12 cellular contexts compared by ENCODE assay signal in the genomic region with DNA sequence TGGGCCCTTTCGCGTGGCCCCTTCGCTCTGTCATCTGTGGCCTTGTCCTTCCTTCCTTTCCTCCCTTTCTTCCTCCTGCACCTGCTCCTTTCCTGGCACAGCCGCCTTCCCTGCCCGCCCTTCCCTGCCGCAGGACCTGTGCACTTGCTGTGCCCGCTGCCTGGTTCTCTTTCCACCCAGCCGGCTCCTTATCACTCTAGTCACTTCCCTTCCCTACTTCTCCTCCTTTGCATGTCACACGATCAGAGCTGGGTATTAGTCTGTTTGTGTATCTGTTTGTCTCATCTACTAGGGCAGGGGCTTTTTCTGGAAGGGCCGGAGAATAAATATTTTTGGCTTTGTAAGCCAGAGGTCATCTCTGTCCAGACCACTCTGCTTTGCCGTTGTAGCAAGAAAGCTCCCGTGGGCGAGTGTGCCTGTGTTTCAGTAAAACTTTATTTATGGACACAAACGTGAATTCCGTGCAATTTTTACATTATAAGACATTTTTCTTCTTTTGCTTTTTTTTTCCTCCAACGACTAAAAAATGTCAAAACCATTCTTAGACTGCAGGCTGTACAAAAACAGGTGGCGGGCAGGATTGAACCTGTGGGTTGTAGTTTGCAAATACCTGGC. TPM values are rescaled to one million over a fixed set of nuclear protein-coding genes. Genes with fewer than 3 reads are reported as not detected.
DNase-seq lines count a peak whose midpoint lies in the region; FAIRE-seq and TF ChIP-seq lines count a peak whose summit lies in the region.
"Had no signal": no experiment of that assay in that cellular context is flagged by ENCODE, and none has a peak within 500 bp of the region (broad histone marks: within the 10 kb centered on the region; RNA-seq: fewer than 3 reads in every experiment).

No MANE protein-coding gene starts in this region.

- no peak overlapping the region for H3K4me3 ChIP-seq in smooth muscle cell

- peaks cover 13% of the 10 kb centered on the region for H3K27me3 Mint-ChIP-seq in glutamatergic neuron (ENCODE audit: unreplicated experiment)
- no peaks in the 10 kb centered on the region for H3K27me3 Mint-ChIP-seq in activated CD4-positive, alpha-beta T cell treated with anti-CD3 and anti-CD28 coated beads, Interleukin-2, amount 10 ng/mL, durations not matched to agents 7 days and 5 days
- no peaks in the 10 kb centered on the region for H3K27me3 Mint-ChIP-seq in activated T-cell treated with anti-CD3 and anti-CD28 coated beads, Interleukin-2, amount 50 U/mL, for 24 hours

- peaks cover 16% of the 10 kb centered on the region for H3F3A ChIP-seq in smooth muscle cell (ENCODE audit: low read depth)

- no peak overlapping the region for H3K9ac ChIP-seq in smooth muscle cell (ENCODE audit: low read depth)

- no peak overlapping the region for H2AFZ ChIP-seq in smooth muscle cell (ENCODE audit: low read depth)

- CTCF ChIA-PET in RWPE1 (lab: Yijun Ruan, JAX), result no interaction called here
- CTCF ChIA-PET in activated CD4-positive, alpha-beta T cell treated with anti-CD3 and anti-CD28 coated beads, Interleukin-2, amount 10 ng/mL, durations not matched to agents 7 days and 5 days (lab: Charles Lee), result interaction anchor here (0.6 kb wide), 1 partner anchor 75 kb away, joined by 4 read pairs; no protein-coding TSS in a partner anchor

- H3K27ac ChIP-seq in RWPE1 (peak overlapping the region; percentile 91), smooth muscle cell (ENCODE audit: low read depth) (peak overlapping the region; percentile 63)

- peaks cover 34% of the 10 kb centered on the region for H3K4me1 ChIP-seq in smooth muscle cell (ENCODE audit: low read depth)

- peaks cover 100% of the 10 kb centered on the region for H4K20me1 ChIP-seq in smooth muscle cell (ENCODE audit: low read depth)

- H3K4me2 ChIP-seq in smooth muscle cell, result peak overlapping the region; percentile 31

- peaks cover 99% of the 10 kb centered on the region for H3K79me2 ChIP-seq in smooth muscle cell (ENCODE audit: low read depth)

- no peak for TF ChIP-seq CTCF in RWPE1 (conservative IDR thresholded peaks at IDR 0.05; ENCODE audit: low read depth)
- TF ChIP-seq CTCF in glutamatergic neuron (IDR thresholded peaks at IDR 0.05; ENCODE audit: partially characterized antibody, unreplicated experiment), result no peak
- no peak for TF ChIP-seq CTCF in smooth muscle cell (IDR thresholded peaks at IDR 0.05; ENCODE audit: borderline replicate concordance, insufficient read depth, poor library complexity, severe bottlenecking)

- H3K9me3 ChIP-seq in smooth muscle cell (replicated peaks; ENCODE audit: low read depth), result no peaks in the 10 kb centered on the region

- no peak for TF ChIP-seq POLR2A in GM12892 (IDR thresholded peaks at IDR 0.05; ENCODE audit: low read depth, low read length)

- no peaks in the 10 kb centered on the region for H3K36me3 ChIP-seq in smooth muscle cell (ENCODE audit: low read depth)

- peak; percentile 40 for FAIRE-seq in GM12892 (lab: Jason Lieb, UNC)
- FAIRE-seq: colon had no signal

- 64% methylated on average over 17 of the region's 17 CpGs for WGBS in smooth muscle cell (ENCODE audit: low lambda C conversion rate)

- peaks cover 39% of the 10 kb centered on the region for H3K4me1 Mint-ChIP-seq in glutamatergic neuron (ENCODE audit: low read depth, unreplicated experiment)
- H3K4me1 Mint-ChIP-seq in activated CD4-positive, alpha-beta T cell treated with anti-CD3 and anti-CD28 coated beads, Interleukin-2, amount 10 ng/mL, durations not matched to agents 7 days and 5 days, result peaks cover 33% of the 10 kb centered on the region
- H3K4me1 Mint-ChIP-seq in activated T-cell treated with anti-CD3 and anti-CD28 coated beads, Interleukin-2, amount 50 U/mL, for 24 hours (ENCODE audit: low read depth), result peaks cover 38% of the 10 kb centered on the region

- H3K27ac Mint-ChIP-seq in glutamatergic neuron (ENCODE audit: unreplicated experiment), result no peak overlapping the region
- H3K27ac Mint-ChIP-seq in activated CD4-positive, alpha-beta T cell treated with anti-CD3 and anti-CD28 coated beads, Interleukin-2, amount 10 ng/mL, durations not matched to agents 7 days and 5 days, result no peak overlapping the region
- no peak overlapping the region for H3K27ac Mint-ChIP-seq in activated T-cell treated with anti-CD3 and anti-CD28 coated beads, Interleukin-2, amount 50 U/mL, for 24 hours

- no peaks in the 10 kb centered on the region for H3K36me3 Mint-ChIP-seq in glutamatergic neuron (ENCODE audit: unreplicated experiment)
- H3K36me3 Mint-ChIP-seq in activated CD4-positive, alpha-beta T cell treated with anti-CD3 and anti-CD28 coated beads, Interleukin-2, amount 10 ng/mL, durations not matched to agents 7 days and 5 days (ENCODE audit: low read depth), result peaks cover 8% of the 10 kb centered on the region
- H3K36me3 Mint-ChIP-seq in activated T-cell treated with anti-CD3 and anti-CD28 coated beads, Interleukin-2, amount 50 U/mL, for 24 hours (ENCODE audit: low read depth), result peaks cover 19% of the 10 kb centered on the region

- POLR2A ChIA-PET in RWPE1 (lab: Yijun Ruan, JAX; ENCODE audit: low non-redundant PET), result no interaction called here
- POLR2A ChIA-PET in activated CD4-positive, alpha-beta T cell treated with anti-CD3 and anti-CD28 coated beads, Interleukin-2, amount 10 ng/mL, durations not matched to agents 7 days and 5 days (lab: Charles Lee), result no interaction called here

- DNase-seq in GM12892 (ENCODE audit: insufficient read length) (no peak), RWPE1 (ENCODE audit: low spot score) (no peak), glutamatergic neuron (no peak), smooth muscle cell (lab: John Stamatoyannopoulos, UW; ENCODE audit: unreplicated experiment) (no peak)
- DNase-seq in activated CD8-positive, alpha-beta memory T cell treated with anti-CD3 and anti-CD28 coated beads, Interleukin-2, amount 50 U/mL, for 4 hours, result no peak
- no peak for DNase-seq in activated CD4-positive, alpha-beta T cell treated with anti-CD3 and anti-CD28 coated beads, Interleukin-2, amount 10 ng/mL, durations not matched to agents 7 days and 5 days
- no peak for DNase-seq in activated T-cell treated with anti-CD3 and anti-CD28 coated beads, Interleukin-2, amount 50 U/mL, for 24 hours
- no peak for DNase-seq in activated CD4-positive, alpha-beta T cell treated with anti-CD3 and anti-CD28 coated beads for 48 hours
- DNase-seq: NCI-H524 treated with DMSO at 0.1 percent for 48 hours; stimulated activated CD4-positive, alpha-beta T cell treated with anti-CD3 and anti-CD28 coated beads, Interleukin-4, amount 100 ng/mL, for 24 hours; stimulated activated naive CD4-positive, alpha-beta T cell had no signal

- H3K9me3 Mint-ChIP-seq in glutamatergic neuron (ENCODE audit: unreplicated experiment), result peaks cover 17% of the 10 kb centered on the region
- H3K9me3 Mint-ChIP-seq in activated CD4-positive, alpha-beta T cell treated with anti-CD3 and anti-CD28 coated beads, Interleukin-2, amount 10 ng/mL, durations not matched to agents 7 days and 5 days, result no peaks in the 10 kb centered on the region
- H3K9me3 Mint-ChIP-seq in activated T-cell treated with anti-CD3 and anti-CD28 coated beads, Interleukin-2, amount 50 U/mL, for 24 hours, result no peaks in the 10 kb centered on the region

- H3K27me3 ChIP-seq in smooth muscle cell (ENCODE audit: low read depth), result no peaks in the 10 kb centered on the region

- peak overlapping the region; percentile 21 for H3K4me3 Mint-ChIP-seq in glutamatergic neuron (ENCODE audit: unreplicated experiment)
- H3K4me3 Mint-ChIP-seq in activated CD4-positive, alpha-beta T cell treated with anti-CD3 and anti-CD28 coated beads, Interleukin-2, amount 10 ng/mL, durations not matched to agents 7 days and 5 days, result no peak overlapping the region
- no peak overlapping the region for H3K4me3 Mint-ChIP-seq in activated T-cell treated with anti-CD3 and anti-CD28 coated beads, Interleukin-2, amount 50 U/mL, for 24 hours

RNA-seq across cellular contexts. Expression of a gene that starts 6.0 kb away (rescaled TPM):
- polyA plus RNA-seq in GM12892 (2012; ENCODE audit: missing spikeins), result 19.4 TPM
- total RNA-seq in glutamatergic neuron (ENCODE audit: unreplicated experiment) (153 TPM), smooth muscle cell (24.6 and 27.9 TPM in 2 replicates)
- 32.3 and 45.1 TPM in 2 replicates for polyA plus RNA-seq in smooth muscle cell
- total RNA-seq in activated CD4-positive, alpha-beta T cell treated with anti-CD3 and anti-CD28 coated beads, Interleukin-2, amount 10 ng/mL, durations not matched to agents 7 days and 5 days, result 10 to 100 TPM; 37.1 to 40.2 TPM
